Comparison of ENCODE assay signal across 2 cellular contexts in genomic region chr1:233114860-233115259, GRCh38.
TF ChIP-seq lines count a peak whose summit lies in the region.

No MANE protein-coding gene starts in this region.

TF ChIP-seq in A549, 52 proteins besides CTCF, POLR2A, EP300 and RAD21:
- TF ChIP-seq USF2 (IDR thresholded peaks at IDR 0.05) (no peak), TP53 (CRISPR knock-in tag; IDR thresholded peaks at IDR 0.05) (no peak), CHD2 (IDR thresholded peaks at IDR 0.05; ENCODE audit: low read length, partially characterized antibody) (no peak), MYC (IDR thresholded peaks at IDR 0.05; ENCODE audit: borderline replicate concordance, low read length) (no peak), RARB (CRISPR knock-in tag; IDR thresholded peaks at IDR 0.05) (no peak)
- TF ChIP-seq, protein P1, sequence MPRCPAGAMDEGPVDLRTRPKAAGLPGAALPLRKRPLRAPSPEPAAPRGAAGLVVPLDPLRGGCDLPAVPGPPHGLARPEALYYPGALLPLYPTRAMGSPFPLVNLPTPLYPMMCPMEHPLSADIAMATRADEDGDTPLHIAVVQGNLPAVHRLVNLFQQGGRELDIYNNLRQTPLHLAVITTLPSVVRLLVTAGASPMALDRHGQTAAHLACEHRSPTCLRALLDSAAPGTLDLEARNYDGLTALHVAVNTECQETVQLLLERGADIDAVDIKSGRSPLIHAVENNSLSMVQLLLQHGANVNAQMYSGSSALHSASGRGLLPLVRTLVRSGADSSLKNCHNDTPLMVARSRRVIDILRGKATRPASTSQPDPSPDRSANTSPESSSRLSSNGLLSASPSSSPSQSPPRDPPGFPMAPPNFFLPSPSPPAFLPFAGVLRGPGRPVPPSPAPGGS (IDR thresholded peaks at IDR 0.05): no peak

TF ChIP-seq in HEK293T, 16 proteins besides CTCF, POLR2A, EP300 and RAD21 (continued from another document):
- TF ChIP-seq PKNOX1 (IDR thresholded peaks at IDR 0.05) (no peak), FOXM1 (IDR thresholded peaks at IDR 0.05; ENCODE audit: borderline replicate concordance) (no peak), ZNF384 (IDR thresholded peaks at IDR 0.05) (no peak), ELF4 (IDR thresholded peaks at IDR 0.05) (no peak), HDGF (IDR thresholded peaks at IDR 0.05; ENCODE audit: borderline replicate concordance) (no peak), SP1 (IDR thresholded peaks at IDR 0.05) (no peak), L3MBTL2 (conservative IDR thresholded peaks at IDR 0.05) (no peak), TARDBP (IDR thresholded peaks at IDR 0.05) (no peak), ARNT (IDR thresholded peaks at IDR 0.05) (no peak), LEF1 (IDR thresholded peaks at IDR 0.05; ENCODE audit: borderline replicate concordance) (no peak), FOXK2 (IDR thresholded peaks at IDR 0.05) (no peak)
